Comparison of ENCODE assay signal across 8 cellular contexts in genomic region chr14:61730756-61731373, GRCh38. TPM values are rescaled to one million over a fixed set of nuclear protein-coding genes. Genes with fewer than 3 reads are reported as not detected.
DNase-seq lines count a peak whose midpoint lies in the region; ATAC-seq, FAIRE-seq and TF ChIP-seq lines count a peak whose summit lies in the region.

No MANE protein-coding gene starts in this region.

- H3K4me3 ChIP-seq in ACC112 (ENCODE audit: low read depth, low read length) = no peak overlapping the region
- no peak overlapping the region for H3K4me3 ChIP-seq in right lobe of liver

- H3K27ac Mint-ChIP-seq in activated naive CD8-positive, alpha-beta T cell treated with anti-CD3 and anti-CD28 coated beads, Interleukin-2, amount 10 ng/mL, durations not matched to agents 7 days and 5 days = peak overlapping the region; percentile 24

- peaks cover 88% of the 10 kb centered on the region for H3K79me2 ChIP-seq in ACC112 (ENCODE audit: control insufficient read depth, insufficient read depth, low read length, unreplicated experiment)

- ATAC-seq in activated naive CD8-positive, alpha-beta T cell treated with anti-CD3 and anti-CD28 coated beads, Interleukin-2, amount 10 ng/mL, durations not matched to agents 7 days and 5 days (ENCODE audit: low read depth) = no peak
- ATAC-seq in right lobe of liver (peak in 1 of 4 donors; percentile 39), HG03571 (IDR thresholded peaks at IDR 0.05; ENCODE audit: unreplicated experiment) (no peak)

- no peaks in the 10 kb centered on the region for H3K27me3 Mint-ChIP-seq in activated naive CD8-positive, alpha-beta T cell treated with anti-CD3 and anti-CD28 coated beads, Interleukin-2, amount 10 ng/mL, durations not matched to agents 7 days and 5 days

- H3K27me3 ChIP-seq in ACC112 (ENCODE audit: insufficient read depth, low read length) = no peaks in the 10 kb centered on the region
- H3K27me3 ChIP-seq in right lobe of liver = no peaks in the 10 kb centered on the region

- peaks cover 44% of the 10 kb centered on the region for H3K4me1 Mint-ChIP-seq in activated naive CD8-positive, alpha-beta T cell treated with anti-CD3 and anti-CD28 coated beads, Interleukin-2, amount 10 ng/mL, durations not matched to agents 7 days and 5 days

- peak; percentile 42 to 62 (median 58) for TF ChIP-seq CTCF in right lobe of liver (IDR thresholded peaks at IDR 0.05)

- H3K4me1 ChIP-seq in ACC112 (ENCODE audit: control insufficient read depth, insufficient read depth, low read length, unreplicated experiment) (peaks cover 67% of the 10 kb centered on the region), right lobe of liver (no peaks in the 10 kb centered on the region)

- H3K27ac ChIP-seq in ACC112 (ENCODE audit: low read depth, low read length) = peak overlapping the region; percentile 63
- H3K27ac ChIP-seq in right lobe of liver = no peak overlapping the region

- no peak for TF ChIP-seq POLR2A in right lobe of liver (IDR thresholded peaks at IDR 0.05)

- intact Hi-C loops in right lobe of liver (cut with DNase I) = no loop called here

- no peaks in the 10 kb centered on the region for H3K9me3 Mint-ChIP-seq in activated naive CD8-positive, alpha-beta T cell treated with anti-CD3 and anti-CD28 coated beads, Interleukin-2, amount 10 ng/mL, durations not matched to agents 7 days and 5 days

- POLR2A ChIA-PET in activated naive CD8-positive, alpha-beta T cell treated with anti-CD3 and anti-CD28 coated beads, Interleukin-2, amount 10 ng/mL, durations not matched to agents 7 days and 5 days (lab: Charles Lee) = interaction anchor here (0.8 kb wide), 1 partner anchor 205 kb away, joined by 3 read pairs; no protein-coding TSS in a partner anchor

- FAIRE-seq in GM18507 (lab: Jason Lieb, UNC) = peak; percentile 56

- H3K36me3 ChIP-seq in ACC112 (ENCODE audit: insufficient read depth, low read length) = peaks cover 79% of the 10 kb centered on the region
- peaks cover 0 to 79% (median 25%) of the 10 kb centered on the region in 4 donors for H3K36me3 ChIP-seq in right lobe of liver

- WGBS in right lobe of liver (ENCODE audit: insufficient coverage, low coverage, low lambda C conversion rate, missing lambda C conversion rate) = 64% methylated on average over 2 of the region's 2 CpGs

- no peaks in the 10 kb centered on the region for H3K9me3 ChIP-seq in right lobe of liver

- DNase-seq in GM18507 (ENCODE audit: extremely low spot score, insufficient read length, low read depth) (no peak), right lobe of liver (no peak), NCI-H146 (lab: John Stamatoyannopoulos, UW) (no peak), SIG-M5 (lab: John Stamatoyannopoulos, UW) (no peak), NCI-H446 (lab: John Stamatoyannopoulos, UW) (no peak)
- no peak for DNase-seq in activated naive CD8-positive, alpha-beta T cell treated with anti-CD3 and anti-CD28 coated beads, Interleukin-2, amount 10 ng/mL, durations not matched to agents 7 days and 5 days

- no peak overlapping the region for H2AFZ ChIP-seq in ACC112 (ENCODE audit: low read length, unreplicated experiment)

- H3K36me3 Mint-ChIP-seq in activated naive CD8-positive, alpha-beta T cell treated with anti-CD3 and anti-CD28 coated beads, Interleukin-2, amount 10 ng/mL, durations not matched to agents 7 days and 5 days = peaks cover 43% of the 10 kb centered on the region

- H3K4me3 Mint-ChIP-seq in activated naive CD8-positive, alpha-beta T cell treated with anti-CD3 and anti-CD28 coated beads, Interleukin-2, amount 10 ng/mL, durations not matched to agents 7 days and 5 days = no peak overlapping the region

RNA-seq across cellular contexts. Expression of gene SNAPC1, which starts 31.4 kb away (rescaled TPM):
- total RNA-seq in activated naive CD8-positive, alpha-beta T cell treated with anti-CD3 and anti-CD28 coated beads, Interleukin-2, amount 10 ng/mL, durations not matched to agents 7 days and 5 days = 1 to 10 TPM; 5.1 to 5.5 TPM
- 1 to 10 TPM in 5 of 6 experiments, under 1 TPM in 1; 0.88 to 2.0 (median 1.8) TPM for total RNA-seq in right lobe of liver

RNA-seq across cellular contexts. Expression of gene HIF1A, which starts 35.6 kb away (rescaled TPM):
- 100 to 1,000 TPM; 119 to 128 TPM for total RNA-seq in activated naive CD8-positive, alpha-beta T cell treated with anti-CD3 and anti-CD28 coated beads, Interleukin-2, amount 10 ng/mL, durations not matched to agents 7 days and 5 days
- total RNA-seq in right lobe of liver = 100 to 1,000 TPM in 1 of 6 experiments, 10 to 100 TPM in 5; 15.9 to 117 (median 31.9) TPM
